In genomic region chr2:23384551-23385349, GRCh38 we compare ENCODE assay signal across 8 cellular contexts. TPM values are rescaled to one million over a fixed set of nuclear protein-coding genes. Genes with fewer than 3 reads are reported as not detected.
DNase-seq lines count a peak whose midpoint lies in the region; ATAC-seq and TF ChIP-seq lines count a peak whose summit lies in the region.

Gene KLHL29 (plus strand): TSS chr2:23385179. CDS start chr2:23562197, 177,018 bp downstream.

- H3K27ac ChIP-seq in BLaER1 treated with 17β-estradiol and CSF1 and Interleukin-3, amounts not matched to agents 10 nM and 100 nM = no peak within 1 kb of the TSS
- H3K27ac ChIP-seq in subcutaneous abdominal adipose tissue (ENCODE audit: low read depth, low read length) = no peak within 1 kb of the TSS

- peak; percentile 50 for TF ChIP-seq POLR2A in GM19099 (IDR thresholded peaks at IDR 0.05; ENCODE audit: extremely low read depth, insufficient read length, low read depth)

- no peak within 1 kb of the TSS for H3K27ac Mint-ChIP-seq in neural crest cell (ENCODE audit: unreplicated experiment)

- DNase-seq in OCI-M1 (lab: John Stamatoyannopoulos, UW) = peak; percentile 17
- DNase-seq in activated T-helper 9 cell treated with anti-CD3 and anti-CD28 coated beads, Interleukin-2, amount 50 U/mL, for 16 hours (ENCODE audit: low read depth) = peak; percentile 44
- DNase-seq in fibroblast of the conjunctiva (ENCODE audit: low read depth) = peak; percentile 39
- peak; percentile 53 for DNase-seq in neural crest cell (ENCODE audit: low read depth, low spot score)

- H4K20me1 ChIP-seq in BLaER1 treated with 17β-estradiol and CSF1 and Interleukin-3, amounts not matched to agents 10 nM and 100 nM = peaks cover 0 to 38% (median 20%) of the 10 kb centered on the region in 11 experiments; a peak in 19 of 22 replicates

- TF ChIP-seq CTCF in neural crest cell (conservative IDR thresholded peaks at IDR 0.05) = no peak

- H3K4me3 Mint-ChIP-seq in neural crest cell = peak within 1 kb of the TSS; percentile 93

- H3K4me1 ChIP-seq in BLaER1 treated with 17β-estradiol and CSF1 and Interleukin-3, amounts not matched to agents 10 nM and 100 nM = peaks cover 34 to 43% (median 38%) of the 10 kb centered on the region in 10 experiments
- peaks cover 2 to 33% (median 31%) of the 10 kb centered on the region in 5 donors for H3K4me1 ChIP-seq in subcutaneous abdominal adipose tissue (ENCODE audit: control insufficient read depth in 5 of 5, insufficient read depth in 5 of 5, low read length in 5 of 5)

- ATAC-seq in HG03196 (IDR thresholded peaks at IDR 0.05; ENCODE audit: unreplicated experiment) = peak; percentile 57

- H3K4me2 ChIP-seq in BLaER1 treated with 17β-estradiol and CSF1 and Interleukin-3, amounts not matched to agents 10 nM and 100 nM = peak within 1 kb of the TSS; percentile 95 to 98 (median 98)

- peaks cover 73 to 87% (median 78%) of the 10 kb centered on the region in 11 experiments for H3K27me3 ChIP-seq in BLaER1 treated with 17β-estradiol and CSF1 and Interleukin-3, amounts not matched to agents 10 nM and 100 nM
- peaks cover 0 to 10% (median 7%) of the 10 kb centered on the region in 5 donors for H3K27me3 ChIP-seq in subcutaneous abdominal adipose tissue (ENCODE audit: control insufficient read depth in 5 of 5, insufficient read depth in 4 of 5, low read length in 5 of 5)

- peaks cover 34% of the 10 kb centered on the region for H3K4me1 Mint-ChIP-seq in neural crest cell

- H3K27me3 Mint-ChIP-seq in neural crest cell (ENCODE audit: low read depth) = peaks cover 58% of the 10 kb centered on the region

- no peaks in the 10 kb centered on the region for H3K36me3 ChIP-seq in BLaER1 treated with 17β-estradiol and CSF1 and Interleukin-3, amounts not matched to agents 10 nM and 100 nM
- no peaks in the 10 kb centered on the region for H3K36me3 ChIP-seq in subcutaneous abdominal adipose tissue (ENCODE audit: control insufficient read depth in 5 of 5, insufficient read depth in 5 of 5, low read length in 5 of 5)

- H3K9ac ChIP-seq in BLaER1 treated with 17β-estradiol and CSF1 and Interleukin-3, amounts not matched to agents 10 nM and 100 nM = peak within 1 kb of the TSS in 9 of 11 experiments; percentile 25 to 71 (median 59); a peak in 14 of 22 replicates
- H3K9ac ChIP-seq in subcutaneous abdominal adipose tissue (ENCODE audit: low read length in 5 of 5) = peak within 1 kb of the TSS in 3 of 5 donors; percentile 46 to 71 (median 58)

- H3K9me3 Mint-ChIP-seq in neural crest cell = no peaks in the 10 kb centered on the region

- no peaks in the 10 kb centered on the region for H3K9me3 ChIP-seq in BLaER1 treated with 17β-estradiol and CSF1 and Interleukin-3, amounts not matched to agents 10 nM and 100 nM (replicated peaks in 1 of 11)
- H3K9me3 ChIP-seq in subcutaneous abdominal adipose tissue (ENCODE audit: control insufficient read depth in 5 of 5, low read length in 5 of 5) = no peaks in the 10 kb centered on the region

- H3K4me3 ChIP-seq in BLaER1 treated with 17β-estradiol and CSF1 and Interleukin-3, amounts not matched to agents 10 nM and 100 nM = peak within 1 kb of the TSS; percentile 60 to 76 (median 65)
- peak within 1 kb of the TSS; percentile 31 to 80 (median 70) for H3K4me3 ChIP-seq in subcutaneous abdominal adipose tissue (ENCODE audit: low read depth in 1 of 5, low read length in 5 of 5)

- H3K36me3 Mint-ChIP-seq in neural crest cell (ENCODE audit: low read depth) = no peaks in the 10 kb centered on the region

RNA-seq across cellular contexts. Expression of gene KLHL29, which starts in this region (rescaled TPM):
- 7.3 and 8.4 TPM in 2 replicates for total RNA-seq in neural crest cell
